ENCODE assay signal across 8 cellular contexts in genomic region chr9:72476617-72477375, GRCh38. TPM values are rescaled to one million over a fixed set of nuclear protein-coding genes. Genes with fewer than 3 reads are reported as not detected.
A peak's percentile ranks its signal among the peaks of the same experiment; 100 is the strongest.
DNase-seq lines count a peak whose midpoint lies in the region; ATAC-seq and TF ChIP-seq lines count a peak whose summit lies in the region.

No MANE protein-coding gene starts in this region.

- intact Hi-C loops in Calu3 (cut with micrococcal nuclease; ENCODE audit: unreplicated experiment) (loop anchor here (5.0 to 10.0 kb wide), 6 partner anchors 34 to 182 kb away; no protein-coding TSS in a partner anchor), PC-3 (cut with micrococcal nuclease) (loop anchor here (1.0 to 5.0 kb wide), 7 partner anchors 34 to 184 kb away; no protein-coding TSS in a partner anchor), gastrocnemius medialis (cut with DNase I; ENCODE audit: low total_unique reads) (loop anchor here (5.0 to 10.0 kb wide), 3 partner anchors 79 to 182 kb away; no protein-coding TSS in a partner anchor)

- H3K36me3 ChIP-seq in PC-3 (ENCODE audit: low read depth, low read length) (no peaks in the 10 kb centered on the region), gastrocnemius medialis (no peaks in the 10 kb centered on the region)

- H3K27me3 Mint-ChIP-seq in Calu3 (ENCODE audit: unreplicated experiment): no peaks in the 10 kb centered on the region

- BruUV-seq in Calu3 (replicated peaks; lab: Mats Ljungman, UMichigan) (no TSS peak), PC-3 (replicated peaks; lab: Mats Ljungman, UMichigan) (no TSS peak)

- in situ Hi-C loops in astrocyte of the cerebellum (cut with HindIII; ENCODE audit: low sequenced_read_pairs): no loop called here
- in situ Hi-C loops in gastrocnemius medialis (cut with MboI; ENCODE audit: low sequenced_read_pairs in 4 of 4): no loop called here

- peaks cover 4% of the 10 kb centered on the region for H3F3A ChIP-seq in PC-3 (ENCODE audit: low read length, unreplicated experiment)

- DNase-seq in Calu3: peak; percentile 72
- DNase-seq in PC-3: peak; percentile 97
- DNase-seq in astrocyte of the cerebellum (ENCODE audit: low read depth): peak; percentile 51
- DNase-seq in gastrocnemius medialis: no peak
- DNase-seq in NCI-H524 (lab: John Stamatoyannopoulos, UW): no peak
- no peak for DNase-seq in NCI-H1436 treated with DMSO at 0.1 percent for 48 hours (lab: John Stamatoyannopoulos, UW)
- DNase-seq in OCI-M2 (lab: John Stamatoyannopoulos, UW; ENCODE audit: unreplicated experiment): no peak

- H3K36me3 Mint-ChIP-seq in Calu3 (ENCODE audit: insufficient read depth, unreplicated experiment): peaks cover 5% of the 10 kb centered on the region

- H3K79me2 ChIP-seq in PC-3 (ENCODE audit: low read length): no peaks in the 10 kb centered on the region

- ATAC-seq in PC-3 (peak; percentile 91), gastrocnemius medialis (peak; percentile 69 to 76), HG03159 (IDR thresholded peaks at IDR 0.05; ENCODE audit: unreplicated experiment) (no peak)

- H3K9ac ChIP-seq in PC-3 (ENCODE audit: low read length): no peak overlapping the region

- H3K27ac Mint-ChIP-seq in Calu3 (ENCODE audit: unreplicated experiment): peak overlapping the region; percentile 23

- H3K4me1 ChIP-seq in PC-3 (ENCODE audit: insufficient read depth, low read length): peaks cover 45% of the 10 kb centered on the region
- peaks cover 6 to 19% of the 10 kb centered on the region in 2 donors for H3K4me1 ChIP-seq in gastrocnemius medialis

- POLR2A ChIA-PET in PC-3 (lab: Charles Lee; ENCODE audit: unreplicated experiment): interaction anchor here (0.6 kb wide), 1 partner anchor 112 kb away, joined by 3 read pairs; the partner anchor contains the start of gene ZFAND5

- H3K27ac ChIP-seq in PC-3 (ENCODE audit: low read length) (peak overlapping the region; percentile 58), gastrocnemius medialis (peak overlapping the region in 2 of 4 donors; percentile 59 to 65)

- H3K4me3 ChIP-seq in PC-3 (ENCODE audit: low read length) (no peak overlapping the region), astrocyte of the cerebellum (ENCODE audit: low read depth, low read length) (no peak overlapping the region), gastrocnemius medialis (no peak overlapping the region)

- H2AFZ ChIP-seq in PC-3 (ENCODE audit: low read length): no peak overlapping the region

- CTCF ChIA-PET in Calu3 (lab: Charles Lee) (interaction anchor here (1.1 to 2.1 kb wide), 2 partner anchors 48 to 172 kb away, joined by 3 to 4 read pairs; no protein-coding TSS in a partner anchor), PC-3 (lab: Charles Lee) (no interaction called here)

- H4K20me1 ChIP-seq in PC-3 (ENCODE audit: low read length): no peaks in the 10 kb centered on the region

- no peaks in the 10 kb centered on the region for H3K9me2 ChIP-seq in PC-3 (replicated peaks; ENCODE audit: low read length)

- TF ChIP-seq CTCF in Calu3 (IDR thresholded peaks at IDR 0.05; ENCODE audit: unreplicated experiment) (no peak), PC-3 (conservative IDR thresholded peaks at IDR 0.05; ENCODE audit: low read depth, low read length) (no peak), astrocyte of the cerebellum (IDR thresholded peaks at IDR 0.05; ENCODE audit: low read depth, low read length, missing control alignments) (no peak), gastrocnemius medialis (IDR thresholded peaks at IDR 0.05 in 4 of 5, conservative IDR thresholded peaks at IDR 0.05 in 1 of 5) (no peak)

- no peak for TF ChIP-seq POLR2A in gastrocnemius medialis (IDR thresholded peaks at IDR 0.05)

- no peak overlapping the region for H3K4me3 Mint-ChIP-seq in Calu3 (ENCODE audit: low read depth, unreplicated experiment)

- H3K27me3 ChIP-seq in PC-3 (ENCODE audit: low read length) (no peaks in the 10 kb centered on the region), gastrocnemius medialis (no peaks in the 10 kb centered on the region)

- no peaks in the 10 kb centered on the region for H3K9me3 ChIP-seq in PC-3 (ENCODE audit: low read length)
- H3K9me3 ChIP-seq in gastrocnemius medialis: no peaks in the 10 kb centered on the region

- no peaks in the 10 kb centered on the region for H3K9me3 Mint-ChIP-seq in Calu3 (ENCODE audit: low read depth, unreplicated experiment)

- H3K4me1 Mint-ChIP-seq in Calu3 (ENCODE audit: low read depth, unreplicated experiment): peaks cover 26% of the 10 kb centered on the region

- H3K4me2 ChIP-seq in PC-3 (ENCODE audit: low read length): peak overlapping the region; percentile 76

RNA-seq across cellular contexts. Expression of gene TMC1, which starts 44.6 kb away (rescaled TPM):
- total RNA-seq in Calu3 (2022): not detected in 2 replicates
- total RNA-seq in PC-3 (2014; rRNA removed): 0.15 TPM in 1 of 2 replicates, not detected in the other
- 10 to 100 TPM in 1 of 4 donors, 1 to 10 TPM in 1, not detected in 2; 1.2 to 15.7 TPM for total RNA-seq in gastrocnemius medialis

Comparison
In these comparisons a context has a peak if more than half of its experiments do, and no peak if none do; other contexts are left out.
1. DNase-seq: peak in Calu3 (single experiment), PC-3 (single experiment) and astrocyte of the cerebellum (single experiment); none in gastrocnemius medialis (0 of 2), NCI-H524 (0 of 2), NCI-H1436 treated with DMSO at 0.1 percent for 48 hours (single experiment) and OCI-M2 (single experiment).